2 cellular contexts compared by ENCODE assay signal in genomic region chr5:168428552-168428951, GRCh38.
"Had no signal": no experiment of that assay in that cellular context is flagged by ENCODE, and none has a peak within 500 bp of the region (broad histone marks: within the 10 kb centered on the region; RNA-seq: fewer than 3 reads in every experiment).

No MANE protein-coding gene starts in this region.

- DNase-seq: IMR-90 had no signal

- H3K27ac ChIP-seq: HL-60 had no signal
